10 cellular contexts compared by ENCODE assay signal in genomic region chr6:51350308-51350904, GRCh38.
DNase-seq lines count a peak whose midpoint lies in the region; ATAC-seq, FAIRE-seq and TF ChIP-seq lines count a peak whose summit lies in the region.
"Had no signal": no experiment of that assay in that cellular context is flagged by ENCODE, and none has a peak within 500 bp of the region (broad histone marks: within the 10 kb centered on the region; RNA-seq: fewer than 3 reads in every experiment).

No MANE protein-coding gene starts in this region.

- H3K9me3 Mint-ChIP-seq in H9, result peaks cover 0 to 5% of the 10 kb centered on the region in 2 experiments; a peak in 3 of 5 replicates
- H3K9me3 Mint-ChIP-seq in naive thymus-derived CD8-positive, alpha-beta T cell, result peaks cover 2 to 40% (median 10%) of the 10 kb centered on the region in 9 donors

- H2AK5ac ChIP-seq in H9 (ENCODE audit: insufficient read length, low read length), result no peak overlapping the region

- H3K9me3 ChIP-seq in BE2C (no peaks in the 10 kb centered on the region), H9 (ENCODE audit: control insufficient read depth, low read depth, low read length) (no peaks in the 10 kb centered on the region), kidney (ENCODE audit: control insufficient read depth in 1 of 2, low read length in 2 of 2) (no peaks in the 10 kb centered on the region)

- no peak overlapping the region for H3K4me3 ChIP-seq in BE2C (ENCODE audit: low read depth, low read length)
- H3K4me3 ChIP-seq in kidney (ENCODE audit: low read length in 2 of 2), result no peak overlapping the region

- H3K79me2 ChIP-seq in H9 (ENCODE audit: insufficient read depth, low read length), result no peaks in the 10 kb centered on the region

- no peak overlapping the region for H4K91ac ChIP-seq in H9 (ENCODE audit: insufficient read length, low read depth, low read length)

- no peak overlapping the region for H4K5ac ChIP-seq in H9 (ENCODE audit: insufficient read length, low read depth, low read length)

- H2BK5ac ChIP-seq in H9 (ENCODE audit: insufficient read length, low read length), result no peak overlapping the region

- FAIRE-seq in kidney (lab: Jason Lieb, UNC), result no peak

- H3K79me1 ChIP-seq in H9 (ENCODE audit: insufficient read depth, low read depth, low read length, poor library complexity, severe bottlenecking), result no peaks in the 10 kb centered on the region

- H3K4me1 ChIP-seq in BE2C, result no peaks in the 10 kb centered on the region
- no peaks in the 10 kb centered on the region for H3K4me1 ChIP-seq in H9 (ENCODE audit: insufficient read depth, low read length)
- H3K4me1 ChIP-seq in kidney (ENCODE audit: control insufficient read depth in 1 of 2, insufficient read depth in 1 of 2, low read depth in 1 of 2, low read length in 2 of 2), result no peaks in the 10 kb centered on the region

- H4K20me1 ChIP-seq in H9 (ENCODE audit: control insufficient read depth, insufficient read depth, insufficient read length), result no peaks in the 10 kb centered on the region

- peak; percentile 46 for TF ChIP-seq CTCF in BE2C (IDR thresholded peaks at IDR 0.05; ENCODE audit: low read depth, low read length)
- TF ChIP-seq CTCF in H9 (conservative IDR thresholded peaks at IDR 0.05), result peak; percentile 70
- peak; percentile 73 for TF ChIP-seq CTCF in VCaP (conservative IDR thresholded peaks at IDR 0.05)
- TF ChIP-seq CTCF in kidney (IDR thresholded peaks at IDR 0.05; ENCODE audit: borderline replicate concordance, extremely low read depth, insufficient read depth), result peak; percentile 44

- no peak overlapping the region for H3K27ac Mint-ChIP-seq in H9
- H3K27ac Mint-ChIP-seq in naive thymus-derived CD8-positive, alpha-beta T cell, result no peak overlapping the region

- no peak for ATAC-seq in naive thymus-derived CD8-positive, alpha-beta T cell
- ATAC-seq in HG02852 (IDR thresholded peaks at IDR 0.05; ENCODE audit: unreplicated experiment) (no peak), GM19035 (IDR thresholded peaks at IDR 0.05; ENCODE audit: unreplicated experiment) (no peak)

- no peak overlapping the region for H3K14ac ChIP-seq in H9 (ENCODE audit: insufficient read depth, low read length)

- H3K4me1 Mint-ChIP-seq in H9, result peaks cover 0 to 3% of the 10 kb centered on the region in 2 experiments; a peak in 2 of 4 replicates
- no peaks in the 10 kb centered on the region for H3K4me1 Mint-ChIP-seq in naive thymus-derived CD8-positive, alpha-beta T cell

- H3K4ac ChIP-seq in H9 (ENCODE audit: low read depth, low read length), result no peak overlapping the region

- H2BK12ac ChIP-seq in H9 (ENCODE audit: insufficient read length, low read depth, low read length), result no peak overlapping the region

- H3K9ac ChIP-seq in H9 (ENCODE audit: extremely low read depth, insufficient read length, low read length) (no peak overlapping the region), kidney (ENCODE audit: low read length in 2 of 2) (no peak overlapping the region)

- H3T11ph ChIP-seq in H9 (ENCODE audit: low read length), result no peak overlapping the region

- peaks cover 11% of the 10 kb centered on the region for H3K27me3 Mint-ChIP-seq in H9 (ENCODE audit: low read depth)
- H3K27me3 Mint-ChIP-seq in naive thymus-derived CD8-positive, alpha-beta T cell, result peaks cover 0 to 2% (median 0%) of the 10 kb centered on the region in 5 donors

- H3K56ac ChIP-seq in H9 (ENCODE audit: insufficient read length, low read depth, low read length), result no peak overlapping the region

- no CpG with 5 or more reads among the region's 2 CpGs for WGBS in H9 (ENCODE audit: extremely low coverage, insufficient read length, low lambda C conversion rate)

- no peak overlapping the region for H3K4me3 Mint-ChIP-seq in H9
- H3K4me3 Mint-ChIP-seq in naive thymus-derived CD8-positive, alpha-beta T cell, result no peak overlapping the region

- POLR2A ChIA-PET in naive thymus-derived CD8-positive, alpha-beta T cell (lab: Charles Lee), result no interaction called here

- no peak overlapping the region for H2AFZ ChIP-seq in H9 (ENCODE audit: low read length)

- no peaks in the 10 kb centered on the region for H3K23me2 ChIP-seq in H9 (ENCODE audit: insufficient read length, low read depth, low read length, poor library complexity, severe bottlenecking)

- DNase-seq in BE2C (no peak), H9 (no peak), kidney (no peak), NCI-H1417 treated with DMSO at 0.1 percent for 48 hours (lab: John Stamatoyannopoulos, UW) (no peak)
- no peak for DNase-seq in naive thymus-derived CD8-positive, alpha-beta T cell
- DNase-seq: activated CD4-positive, alpha-beta T cell treated with anti-CD3 and anti-CD28 coated beads for 4 hours; NCI-H1092 had no signal

- no peak overlapping the region for H2BK20ac ChIP-seq in H9 (ENCODE audit: low read depth, low read length, poor library complexity, severe bottlenecking)

- H3K4me2 ChIP-seq in H9 (ENCODE audit: insufficient read depth, insufficient read length, low read length), result no peak overlapping the region

- H4K8ac ChIP-seq in H9 (replicated peaks; ENCODE audit: insufficient read length, low read depth, low read length), result no peak overlapping the region

- intact Hi-C loops in kidney (cut with DNase I), result no loop called here

- H3K18ac ChIP-seq in H9 (ENCODE audit: insufficient read length, low read depth, low read length), result no peak overlapping the region

- no peak overlapping the region for H2BK15ac ChIP-seq in H9 (ENCODE audit: low read depth, low read length)

- H3K36me3 ChIP-seq in BE2C (no peaks in the 10 kb centered on the region), kidney (ENCODE audit: control insufficient read depth in 1 of 2, insufficient read depth in 2 of 2, low read length in 2 of 2) (no peaks in the 10 kb centered on the region)

- H3K27me3 ChIP-seq in BE2C (no peaks in the 10 kb centered on the region), H9 (ENCODE audit: insufficient read depth, low read length) (no peaks in the 10 kb centered on the region)

- no peaks in the 10 kb centered on the region for H3K36me3 Mint-ChIP-seq in H9 (ENCODE audit: insufficient read depth in 1 of 3, low read depth in 3 of 3)
- H3K36me3 Mint-ChIP-seq in naive thymus-derived CD8-positive, alpha-beta T cell, result no peaks in the 10 kb centered on the region

- H2BK120ac ChIP-seq in H9 (ENCODE audit: low read depth, low read length, poor library complexity, severe bottlenecking), result no peak overlapping the region

- H3K23ac ChIP-seq in H9 (ENCODE audit: insufficient read length, low read depth, low read length), result no peak overlapping the region

- no peak overlapping the region for H3K27ac ChIP-seq in H9 (ENCODE audit: insufficient read length, low read depth, low read length)
- H3K27ac ChIP-seq in VCaP, result no peak overlapping the region
- no peak overlapping the region for H3K27ac ChIP-seq in kidney (ENCODE audit: low read depth in 2 of 2, low read length in 2 of 2)
